ENCODE assay signal across 30 cellular contexts in genomic region chr7:11125160-11125559, GRCh38.
"Had no signal": no experiment of that assay in that cellular context is flagged by ENCODE, and none has a peak within 500 bp of the region (broad histone marks: within the 10 kb centered on the region; RNA-seq: fewer than 3 reads in every experiment).

No MANE protein-coding gene starts in this region.

- H3K4me3 Mint-ChIP-seq: activated CD4-positive, alpha-beta memory T cell treated with anti-CD3 and anti-CD28 coated beads for 36 hours; activated CD4-positive, alpha-beta T cell treated with anti-CD3 and anti-CD28 coated beads for 36 hours; activated CD4-positive, alpha-beta T cell treated with anti-CD3 and anti-CD28 coated beads, Interleukin-2, amount 10 ng/mL, durations not matched to agents 24 days and 14 days; activated CD8-positive, alpha-beta T cell treated with anti-CD3 and anti-CD28 coated beads, Interleukin-2, amount 10 ng/mL, durations not matched to agents 7 days and 5 days; activated naive CD4-positive, alpha-beta T cell treated with anti-CD3 and anti-CD28 coated beads, Interleukin-2, amount 50 U/mL, for 24 hours; activated naive CD8-positive, alpha-beta T cell treated with anti-CD3 and anti-CD28 coated beads for 36 hours; activated naive CD8-positive, alpha-beta T cell treated with anti-CD3 and anti-CD28 coated beads, Interleukin-2, amount 50 U/mL, for 24 hours; activated T-cell treated with anti-CD3 and anti-CD28 coated beads, Interleukin-2, amount 50 U/mL, for 4 hours; activated T-helper 17 cell treated with anti-CD3 and anti-CD28 coated beads, Interleukin-2, amount 50 U/mL, for 72 hours; effector memory CD8-positive, alpha-beta T cell had no signal

- H3K27me3 Mint-ChIP-seq: activated CD4-positive, alpha-beta memory T cell treated with anti-CD3 and anti-CD28 coated beads for 36 hours; activated CD4-positive, alpha-beta T cell treated with anti-CD3 and anti-CD28 coated beads for 36 hours; activated CD4-positive, alpha-beta T cell treated with anti-CD3 and anti-CD28 coated beads, Interleukin-2, amount 10 ng/mL, durations not matched to agents 24 days and 14 days; activated naive CD4-positive, alpha-beta T cell treated with anti-CD3 and anti-CD28 coated beads, Interleukin-2, amount 50 U/mL, for 24 hours; activated naive CD8-positive, alpha-beta T cell treated with anti-CD3 and anti-CD28 coated beads for 36 hours; activated naive CD8-positive, alpha-beta T cell treated with anti-CD3 and anti-CD28 coated beads, Interleukin-2, amount 50 U/mL, for 24 hours; activated T-helper 17 cell treated with anti-CD3 and anti-CD28 coated beads, Interleukin-2, amount 50 U/mL, for 72 hours; effector memory CD8-positive, alpha-beta T cell had no signal

- DNase-seq: activated CD4-positive, alpha-beta memory T cell treated with anti-CD3 and anti-CD28 coated beads for 36 hours; activated CD4-positive, alpha-beta T cell treated with anti-CD3 and anti-CD28 coated beads for 36 hours; activated CD4-positive, alpha-beta T cell treated with anti-CD3 and anti-CD28 coated beads, Interleukin-2, amount 10 ng/mL, durations not matched to agents 24 days and 14 days; activated CD4-positive, CD25-positive, alpha-beta regulatory T cell; activated CD4-positive, CD25-positive, alpha-beta regulatory T cell treated with anti-CD3 and anti-CD28 coated beads, Interleukin-2, amount 50 U/mL, for 72 hours; activated CD8-positive, alpha-beta T cell treated with anti-CD3 and anti-CD28 coated beads, Interleukin-2, amount 10 ng/mL, durations not matched to agents 7 days and 5 days; activated effector memory CD4-positive, alpha-beta T cell treated with Interleukin-2 at 50 U/mL for 16 hours; activated gamma-delta T cell treated with Interleukin-2 at 50 U/mL for 16 hours; activated naive CD4-positive, alpha-beta T cell treated with Interleukin-2 at 50 U/mL for 16 hours; activated naive CD8-positive, alpha-beta T cell treated with anti-CD3 and anti-CD28 coated beads for 36 hours; activated naive CD8-positive, alpha-beta T cell treated with anti-CD3 and anti-CD28 coated beads, Interleukin-2, amount 50 U/mL, for 24 hours; activated T-cell treated with anti-CD3 and anti-CD28 coated beads, Interleukin-2, amount 50 U/mL, for 4 hours; adrenal gland; amygdala; aorta; body of pancreas; caudate nucleus; cortex of kidney; dermis blood vessel endothelial cell; effector CD4-positive, alpha-beta T cell; effector memory CD8-positive, alpha-beta T cell; erythroblast; foreskin keratinocyte; gastrocnemius medialis; glutamatergic neuron; heart left ventricle; T-helper 2 cell had no signal

- H3K9me3 Mint-ChIP-seq: activated CD4-positive, alpha-beta memory T cell treated with anti-CD3 and anti-CD28 coated beads for 36 hours; activated naive CD4-positive, alpha-beta T cell treated with anti-CD3 and anti-CD28 coated beads, Interleukin-2, amount 50 U/mL, for 24 hours; activated naive CD8-positive, alpha-beta T cell treated with anti-CD3 and anti-CD28 coated beads, Interleukin-2, amount 50 U/mL, for 24 hours; activated T-cell treated with anti-CD3 and anti-CD28 coated beads, Interleukin-2, amount 50 U/mL, for 4 hours; activated T-helper 17 cell treated with anti-CD3 and anti-CD28 coated beads, Interleukin-2, amount 50 U/mL, for 72 hours had no signal

- ATAC-seq: activated CD4-positive, alpha-beta T cell treated with anti-CD3 and anti-CD28 coated beads for 36 hours; activated CD8-positive, alpha-beta T cell treated with anti-CD3 and anti-CD28 coated beads, Interleukin-2, amount 10 ng/mL, durations not matched to agents 7 days and 5 days; activated naive CD8-positive, alpha-beta T cell treated with anti-CD3 and anti-CD28 coated beads, Interleukin-2, amount 50 U/mL, for 24 hours; activated T-cell treated with anti-CD3 and anti-CD28 coated beads, Interleukin-2, amount 50 U/mL, for 4 hours; activated T-helper 17 cell treated with anti-CD3 and anti-CD28 coated beads, Interleukin-2, amount 50 U/mL, for 72 hours; body of pancreas; effector memory CD8-positive, alpha-beta T cell; foreskin keratinocyte; gastrocnemius medialis; heart left ventricle had no signal

- H3K27ac Mint-ChIP-seq: activated CD4-positive, alpha-beta memory T cell treated with anti-CD3 and anti-CD28 coated beads for 36 hours; activated CD4-positive, alpha-beta T cell treated with anti-CD3 and anti-CD28 coated beads for 36 hours; activated CD4-positive, alpha-beta T cell treated with anti-CD3 and anti-CD28 coated beads, Interleukin-2, amount 10 ng/mL, durations not matched to agents 24 days and 14 days; activated CD8-positive, alpha-beta T cell treated with anti-CD3 and anti-CD28 coated beads, Interleukin-2, amount 10 ng/mL, durations not matched to agents 7 days and 5 days; activated naive CD4-positive, alpha-beta T cell treated with anti-CD3 and anti-CD28 coated beads, Interleukin-2, amount 50 U/mL, for 24 hours; activated naive CD8-positive, alpha-beta T cell treated with anti-CD3 and anti-CD28 coated beads for 36 hours; activated naive CD8-positive, alpha-beta T cell treated with anti-CD3 and anti-CD28 coated beads, Interleukin-2, amount 50 U/mL, for 24 hours; activated T-helper 17 cell treated with anti-CD3 and anti-CD28 coated beads, Interleukin-2, amount 50 U/mL, for 72 hours had no signal

- H3K4me1 ChIP-seq: body of pancreas, foreskin keratinocyte had no signal

- H3K27me3 ChIP-seq: adrenal gland, body of pancreas, esophagus muscularis mucosa, foreskin keratinocyte, gastrocnemius medialis, heart left ventricle had no signal

- H3K36me3 ChIP-seq: adrenal gland, gastrocnemius medialis had no signal

- H3K27ac ChIP-seq: adrenal gland, body of pancreas, esophagus muscularis mucosa, foreskin keratinocyte, gastrocnemius medialis, heart left ventricle had no signal

- H3K4me3 ChIP-seq: adrenal gland, body of pancreas, esophagus muscularis mucosa, gastrocnemius medialis, heart left ventricle had no signal

- H3K9me3 ChIP-seq: adrenal gland, body of pancreas, esophagus muscularis mucosa, gastrocnemius medialis, heart left ventricle had no signal
